In the genomic region with DNA sequence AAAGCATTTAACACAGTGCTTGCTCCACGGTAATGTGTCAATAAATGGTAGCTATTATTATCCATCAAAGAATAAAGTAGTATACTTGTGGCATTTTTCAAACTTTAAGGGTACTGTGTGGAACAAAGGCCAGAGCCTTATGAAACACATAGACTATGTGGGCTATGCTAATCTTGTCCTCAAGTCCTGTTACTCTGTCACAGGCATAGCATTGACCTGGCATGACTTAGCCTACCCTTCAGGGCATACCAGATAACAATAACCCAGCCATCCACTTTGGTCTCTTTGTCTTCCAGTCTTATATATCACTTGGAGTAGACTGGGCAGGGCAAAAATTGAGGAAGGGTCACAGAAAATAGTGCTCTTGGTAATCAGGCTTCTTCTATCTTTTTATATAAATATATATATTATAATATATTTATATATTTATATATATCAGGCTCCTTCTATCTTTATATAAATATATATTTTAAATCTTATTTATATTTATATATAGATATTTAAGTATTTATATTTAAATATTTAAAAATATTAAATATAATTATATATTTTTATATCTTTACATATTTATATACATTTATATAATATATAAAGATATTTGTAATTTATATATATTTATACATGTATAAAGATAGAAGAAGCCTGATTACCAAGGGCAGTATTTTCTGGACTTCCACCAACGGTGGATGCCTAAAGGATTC, we compare ENCODE assay signal across 1 cellular context.
TF ChIP-seq lines count a peak whose summit lies in the region.

No MANE protein-coding gene starts in this region.

TF ChIP-seq in IMR-90, 13 proteins besides CTCF, POLR2A, EP300 and RAD21 (continued from another document):
- TF ChIP-seq, protein P1, sequence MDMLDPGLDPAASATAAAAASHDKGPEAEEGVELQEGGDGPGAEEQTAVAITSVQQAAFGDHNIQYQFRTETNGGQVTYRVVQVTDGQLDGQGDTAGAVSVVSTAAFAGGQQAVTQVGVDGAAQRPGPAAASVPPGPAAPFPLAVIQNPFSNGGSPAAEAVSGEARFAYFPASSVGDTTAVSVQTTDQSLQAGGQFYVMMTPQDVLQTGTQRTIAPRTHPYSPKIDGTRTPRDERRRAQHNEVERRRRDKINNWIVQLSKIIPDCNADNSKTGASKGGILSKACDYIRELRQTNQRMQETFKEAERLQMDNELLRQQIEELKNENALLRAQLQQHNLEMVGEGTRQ (IDR thresholded peaks at IDR 0.05; ENCODE audit: low read depth, low read length): no peak
- TF ChIP-seq, protein P2, sequence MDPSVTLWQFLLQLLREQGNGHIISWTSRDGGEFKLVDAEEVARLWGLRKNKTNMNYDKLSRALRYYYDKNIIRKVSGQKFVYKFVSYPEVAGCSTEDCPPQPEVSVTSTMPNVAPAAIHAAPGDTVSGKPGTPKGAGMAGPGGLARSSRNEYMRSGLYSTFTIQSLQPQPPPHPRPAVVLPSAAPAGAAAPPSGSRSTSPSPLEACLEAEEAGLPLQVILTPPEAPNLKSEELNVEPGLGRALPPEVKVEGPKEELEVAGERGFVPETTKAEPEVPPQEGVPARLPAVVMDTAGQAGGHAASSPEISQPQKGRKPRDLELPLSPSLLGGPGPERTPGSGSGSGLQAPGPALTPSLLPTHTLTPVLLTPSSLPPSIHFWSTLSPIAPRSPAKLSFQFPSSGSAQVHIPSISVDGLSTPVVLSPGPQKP (IDR thresholded peaks at IDR 0.05; ENCODE audit: borderline replicate concordance, low read depth, low read length): no peak
- TF ChIP-seq FOS (IDR thresholded peaks at IDR 0.05; ENCODE audit: low read depth, low read length) (no peak), MXI1 (IDR thresholded peaks at IDR 0.05; ENCODE audit: borderline replicate concordance, low read depth, low read length) (no peak), BHLHE40 (IDR thresholded peaks at IDR 0.05; ENCODE audit: low read depth, low read length) (no peak), CHD1 (IDR thresholded peaks at IDR 0.05; ENCODE audit: low read depth, low read length) (no peak), RFX5 (IDR thresholded peaks at IDR 0.05; ENCODE audit: low read depth, low read length) (no peak), CEBPB (IDR thresholded peaks at IDR 0.05; ENCODE audit: low read depth, low read length) (no peak)
